In the genomic region with DNA sequence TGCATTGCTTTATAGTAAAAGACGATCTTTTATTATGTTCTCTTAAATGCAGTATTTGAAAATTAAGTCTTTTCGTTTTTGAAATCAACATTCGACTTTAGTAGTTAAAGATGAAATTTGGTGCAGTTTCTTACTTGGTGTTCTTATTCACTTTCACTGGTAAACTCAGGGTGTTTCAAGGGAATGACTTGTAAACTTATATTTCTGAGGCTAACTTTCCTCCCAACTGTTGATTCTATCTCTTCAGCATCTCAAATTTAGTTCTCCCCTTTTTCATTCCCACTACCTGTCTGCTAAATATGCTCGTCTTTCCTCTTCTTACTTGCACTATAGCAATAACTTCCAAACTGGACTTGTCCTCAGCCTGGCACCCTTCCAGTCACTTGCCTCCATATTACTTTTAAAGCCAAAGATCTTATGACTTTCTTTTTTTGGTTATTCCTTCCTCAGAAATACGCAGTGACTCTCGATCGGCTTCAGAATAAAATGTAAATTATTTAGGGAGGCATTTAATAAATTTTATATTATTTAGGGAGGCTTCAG, we compare ENCODE assay signal across 8 cellular contexts. TPM values are rescaled to one million over a fixed set of nuclear protein-coding genes. Genes with fewer than 3 reads are reported as not detected.
A peak's percentile ranks its signal among the peaks of the same experiment; 100 is the strongest.
DNase-seq lines count a peak whose midpoint lies in the region; ATAC-seq and TF ChIP-seq lines count a peak whose summit lies in the region.

No MANE protein-coding gene starts in this region.

- ATAC-seq in GM23338 (no peak), HG03460 (IDR thresholded peaks at IDR 0.05; ENCODE audit: unreplicated experiment) (no peak), left lobe of liver (no peak)

- peaks cover 10% of the 10 kb centered on the region for H3K27me3 Mint-ChIP-seq in GM23338 (ENCODE audit: insufficient read depth, low read depth, poor library complexity)

- no peaks in the 10 kb centered on the region for H4K20me1 ChIP-seq in GM23338 (replicated peaks; ENCODE audit: insufficient read depth)
- H4K20me1 ChIP-seq in SU-DHL-6 (ENCODE audit: low read depth, low read length): no peaks in the 10 kb centered on the region

- peaks cover 42% of the 10 kb centered on the region for H3K79me2 ChIP-seq in GM23338 (replicated peaks; ENCODE audit: insufficient read depth)
- peaks cover 45% of the 10 kb centered on the region for H3K79me2 ChIP-seq in SU-DHL-6 (ENCODE audit: insufficient read depth, low read length)

- no peaks in the 10 kb centered on the region for H3K36me3 ChIP-seq in GM23338 (ENCODE audit: insufficient read depth)
- peaks cover 4% of the 10 kb centered on the region; the same call in 1 of the 2 replicates for H3K36me3 ChIP-seq in SU-DHL-6 (ENCODE audit: low read length)

- no peak overlapping the region for H3K27ac Mint-ChIP-seq in GM23338

- DNase-seq in GM23338 (ENCODE audit: low spot score) (no peak), fibroblast of villous mesenchyme (ENCODE audit: low read depth) (no peak), skeletal muscle cell (ENCODE audit: low read depth) (no peak), SW 1271 (lab: John Stamatoyannopoulos, UW) (no peak), left lobe of liver (ENCODE audit: low spot score) (no peak)
- no peak for DNase-seq in effector CD8-positive, alpha-beta T cell (lab: John Stamatoyannopoulos, UW)

- no peak for TF ChIP-seq CTCF in GM23338 (conservative IDR thresholded peaks at IDR 0.05; ENCODE audit: low read depth in 2 of 2)
- no peak for TF ChIP-seq CTCF in SU-DHL-6 (IDR thresholded peaks at IDR 0.05; ENCODE audit: insufficient read depth, low read length, poor library complexity, severe bottlenecking)
- no peak for TF ChIP-seq CTCF in fibroblast of villous mesenchyme (IDR thresholded peaks at IDR 0.05; ENCODE audit: insufficient read depth, low read depth, low read length)

- peak overlapping the region; percentile 73 for H3K4me2 ChIP-seq in GM23338
- H3K4me2 ChIP-seq in SU-DHL-6 (ENCODE audit: low read depth, low read length, poor library complexity, severe bottlenecking): peak overlapping the region; percentile 56

- H3K36me3 Mint-ChIP-seq in GM23338 (ENCODE audit: low read depth): no peaks in the 10 kb centered on the region

- H3K9me3 ChIP-seq in SU-DHL-6 (ENCODE audit: insufficient read depth, low read length): no peaks in the 10 kb centered on the region

- no peaks in the 10 kb centered on the region for H3K9me3 Mint-ChIP-seq in GM23338

- H3K9me2 ChIP-seq in GM23338 (ENCODE audit: insufficient read depth) (no peaks in the 10 kb centered on the region), SU-DHL-6 (replicated peaks; ENCODE audit: insufficient read depth, low read length) (no peaks in the 10 kb centered on the region)

- H3K27me3 ChIP-seq in GM23338 (ENCODE audit: insufficient read depth) (no peaks in the 10 kb centered on the region), SU-DHL-6 (ENCODE audit: low read length) (no peaks in the 10 kb centered on the region)

- H3F3A ChIP-seq in GM23338 (replicated peaks; ENCODE audit: low read depth): 0 out of 2 replicates have a peak, but pooled peaks cover 9% of the 10 kb centered on the region
- no peaks in the 10 kb centered on the region for H3F3A ChIP-seq in SU-DHL-6 (ENCODE audit: insufficient read depth)

- peak overlapping the region; percentile 80 for H3K9ac ChIP-seq in SU-DHL-6 (ENCODE audit: low read length)

- peak overlapping the region; percentile 88 for H3K4me3 ChIP-seq in GM23338
- peak overlapping the region; percentile 65 for H3K4me3 ChIP-seq in SU-DHL-6 (ENCODE audit: insufficient read depth, low read length, poor library complexity, severe bottlenecking)
- H3K4me3 ChIP-seq in fibroblast of villous mesenchyme (ENCODE audit: low read depth, low read length): peak overlapping the region; percentile 97
- H3K4me3 ChIP-seq in skeletal muscle cell (ENCODE audit: low read depth, low read length): peak overlapping the region; percentile 81

- H3K4me3 Mint-ChIP-seq in GM23338: peak overlapping the region; percentile 96

- H2AFZ ChIP-seq in GM23338 (peak overlapping the region; percentile 97), SU-DHL-6 (ENCODE audit: low read depth, low read length, severe bottlenecking) (peak overlapping the region; percentile 66)

- H3K4me1 ChIP-seq in GM23338 (ENCODE audit: insufficient read depth): peaks cover 18% of the 10 kb centered on the region

- peaks cover 11% of the 10 kb centered on the region for H3K4me1 Mint-ChIP-seq in GM23338

- 0 out of 2 replicates have a peak overlapping the region, but pooled peaks have one; percentile 82 for H3K27ac ChIP-seq in GM23338 (ENCODE audit: low read depth)
- peak overlapping the region; percentile 58 for H3K27ac ChIP-seq in SU-DHL-6 (ENCODE audit: low read depth, low read length)

TF ChIP-seq in GM23338, 12 proteins besides CTCF, POLR2A, EP300 and RAD21 (continues in another document):
- TF ChIP-seq EZH2 (IDR thresholded peaks at IDR 0.05; ENCODE audit: low read depth, unreplicated experiment): no peak
- TF ChIP-seq, protein P1, sequence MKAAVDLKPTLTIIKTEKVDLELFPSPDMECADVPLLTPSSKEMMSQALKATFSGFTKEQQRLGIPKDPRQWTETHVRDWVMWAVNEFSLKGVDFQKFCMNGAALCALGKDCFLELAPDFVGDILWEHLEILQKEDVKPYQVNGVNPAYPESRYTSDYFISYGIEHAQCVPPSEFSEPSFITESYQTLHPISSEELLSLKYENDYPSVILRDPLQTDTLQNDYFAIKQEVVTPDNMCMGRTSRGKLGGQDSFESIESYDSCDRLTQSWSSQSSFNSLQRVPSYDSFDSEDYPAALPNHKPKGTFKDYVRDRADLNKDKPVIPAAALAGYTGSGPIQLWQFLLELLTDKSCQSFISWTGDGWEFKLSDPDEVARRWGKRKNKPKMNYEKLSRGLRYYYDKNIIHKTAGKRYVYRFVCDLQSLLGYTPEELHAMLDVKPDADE (IDR thresholded peaks at IDR 0.05): no peak
- no peak for TF ChIP-seq ZNF114 (CRISPR knock-in tag; IDR thresholded peaks at IDR 0.05)
- no peak for TF ChIP-seq EZH2phosphoT487 (IDR thresholded peaks at IDR 0.05; ENCODE audit: unreplicated experiment)
- TF ChIP-seq, protein P2, sequence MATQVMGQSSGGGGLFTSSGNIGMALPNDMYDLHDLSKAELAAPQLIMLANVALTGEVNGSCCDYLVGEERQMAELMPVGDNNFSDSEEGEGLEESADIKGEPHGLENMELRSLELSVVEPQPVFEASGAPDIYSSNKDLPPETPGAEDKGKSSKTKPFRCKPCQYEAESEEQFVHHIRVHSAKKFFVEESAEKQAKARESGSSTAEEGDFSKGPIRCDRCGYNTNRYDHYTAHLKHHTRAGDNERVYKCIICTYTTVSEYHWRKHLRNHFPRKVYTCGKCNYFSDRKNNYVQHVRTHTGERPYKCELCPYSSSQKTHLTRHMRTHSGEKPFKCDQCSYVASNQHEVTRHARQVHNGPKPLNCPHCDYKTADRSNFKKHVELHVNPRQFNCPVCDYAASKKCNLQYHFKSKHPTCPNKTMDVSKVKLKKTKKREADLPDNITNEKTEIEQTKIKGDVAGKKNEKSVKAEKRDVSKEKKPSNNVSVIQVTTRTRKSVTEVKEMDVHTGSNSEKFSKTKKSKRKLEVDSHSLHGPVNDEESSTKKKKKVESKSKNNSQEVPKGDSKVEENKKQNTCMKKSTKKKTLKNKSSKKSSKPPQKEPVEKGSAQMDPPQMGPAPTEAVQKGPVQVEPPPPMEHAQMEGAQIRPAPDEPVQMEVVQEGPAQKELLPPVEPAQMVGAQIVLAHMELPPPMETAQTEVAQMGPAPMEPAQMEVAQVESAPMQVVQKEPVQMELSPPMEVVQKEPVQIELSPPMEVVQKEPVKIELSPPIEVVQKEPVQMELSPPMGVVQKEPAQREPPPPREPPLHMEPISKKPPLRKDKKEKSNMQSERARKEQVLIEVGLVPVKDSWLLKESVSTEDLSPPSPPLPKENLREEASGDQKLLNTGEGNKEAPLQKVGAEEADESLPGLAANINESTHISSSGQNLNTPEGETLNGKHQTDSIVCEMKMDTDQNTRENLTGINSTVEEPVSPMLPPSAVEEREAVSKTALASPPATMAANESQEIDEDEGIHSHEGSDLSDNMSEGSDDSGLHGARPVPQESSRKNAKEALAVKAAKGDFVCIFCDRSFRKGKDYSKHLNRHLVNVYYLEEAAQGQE (IDR thresholded peaks at IDR 0.05; ENCODE audit: unreplicated experiment): no peak
- no peak for TF ChIP-seq JUNB (IDR thresholded peaks at IDR 0.05; ENCODE audit: unreplicated experiment)
- no peak for TF ChIP-seq POLR2AphosphoS5 (IDR thresholded peaks at IDR 0.05; ENCODE audit: low read depth)
- TF ChIP-seq CREB1 (CRISPR knock-in tag; IDR thresholded peaks at IDR 0.05; ENCODE audit: low read depth): no peak
- TF ChIP-seq NANOG (IDR thresholded peaks at IDR 0.05; ENCODE audit: borderline replicate concordance): no peak

RNA-seq across cellular contexts. Expression of gene SLC35A3, which starts 1.0 kb away (rescaled TPM):
- 24.3 and 27.2 TPM in 2 replicates for total RNA-seq in GM23338 (2014; rRNA removed; shearing (Covaris generic))
- polyA plus RNA-seq in GM23338 (2016; fragmentation: Nextera tagmentation; extraction: Ambion mirVana): 7.6 and 8.4 TPM in 2 replicates
- total RNA-seq in fibroblast of villous mesenchyme (21.6 and 28.1 TPM in 2 replicates), left lobe of liver (26.3 TPM)
